In the genomic region with DNA sequence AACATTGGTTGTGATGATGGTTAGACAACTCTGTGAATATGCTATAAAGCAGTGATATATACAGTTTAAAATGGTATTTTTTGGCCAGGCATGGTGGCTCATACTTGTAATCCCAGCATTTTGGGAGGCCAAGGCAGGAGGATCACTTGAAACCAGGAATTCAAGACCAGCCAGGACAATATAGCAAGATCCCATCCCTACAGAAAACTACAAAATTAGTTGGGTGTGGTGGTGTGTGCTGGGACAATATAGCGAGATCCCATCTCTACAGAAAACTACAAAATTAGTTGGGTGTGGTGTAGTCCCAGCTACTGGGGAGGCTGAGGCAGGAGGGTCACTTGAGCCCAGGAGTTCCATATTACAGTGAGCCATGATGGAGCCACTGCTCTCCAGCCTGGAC, we compare ENCODE assay signal across 10 cellular contexts. TPM values are rescaled to one million over a fixed set of nuclear protein-coding genes. Genes with fewer than 3 reads are reported as not detected.
"Had no signal": no experiment of that assay in that cellular context is flagged by ENCODE, and none has a peak within 500 bp of the region (broad histone marks: within the 10 kb centered on the region; RNA-seq: fewer than 3 reads in every experiment).

No MANE protein-coding gene starts in this region.

- H3K27ac ChIP-seq: GM23248 had no signal

- FAIRE-seq: H1, H54, HTR-8/SVneo had no signal

- H2AFZ ChIP-seq: GM23248 had no signal

- DNase-seq: GM23248, H9, HCEC 1CT, HFFc6, KG1 had no signal

- H3K4me3 ChIP-seq: GM23248 had no signal

- H3K9ac ChIP-seq: GM23248 had no signal

RNA-seq across cellular contexts. Expression of a gene that starts 27.5 kb away (rescaled TPM):
- total RNA-seq: GM23248, H1, H9, HT-29 had no signal
- polyA plus RNA-seq: GM23248, H1, IgD-negative memory B cell had no signal
